Comparison of ENCODE assay signal across 8 cellular contexts in genomic region chr7:1555813-1556540, GRCh38. TPM values are rescaled to one million over a fixed set of nuclear protein-coding genes. Genes with fewer than 3 reads are reported as not detected.
DNase-seq lines count a peak whose midpoint lies in the region; ATAC-seq, FAIRE-seq and TF ChIP-seq lines count a peak whose summit lies in the region.

Gene TMEM184A, minus strand, starts transcription at chr7:1556205. Its CDS starts 721 bp downstream, at chr7:1555484.

- FAIRE-seq in D721Med (lab: Jason Lieb, UNC) (no peak), urothelium cell line (lab: Jason Lieb, UNC) (no peak)

- H3K27ac ChIP-seq in breast epithelium, result peak within 1 kb of the TSS; percentile 92 to 95

- in situ Hi-C loops in KBM-7 (cut with MboI; ENCODE audit: low pct_unique_long_range_greater_than_20kb, low sequenced_read_pairs), result no loop called here

- H3K4me3 Mint-ChIP-seq in memory B cell, result no peak within 1 kb of the TSS

- H3K36me3 ChIP-seq in breast epithelium, result no peaks in the 10 kb centered on the region

- no peaks in the 10 kb centered on the region for H3K9me3 ChIP-seq in breast epithelium

- no peaks in the 10 kb centered on the region for H3K36me3 Mint-ChIP-seq in memory B cell

- peaks cover 4% of the 10 kb centered on the region for H3K4me1 Mint-ChIP-seq in memory B cell

- H3K27me3 Mint-ChIP-seq in memory B cell, result peaks cover 10% of the 10 kb centered on the region

- intact Hi-C loops in breast epithelium (cut with DNase I; ENCODE audit: low total_unique reads), result loop anchor here (5.0 kb wide), 1 partner anchor 1109 kb away; no protein-coding TSS in a partner anchor

- no peaks in the 10 kb centered on the region for H3K9me3 Mint-ChIP-seq in memory B cell

- peaks cover 16 to 32% of the 10 kb centered on the region in 2 donors for H3K4me1 ChIP-seq in breast epithelium

- no peak within 1 kb of the TSS for H3K27ac Mint-ChIP-seq in memory B cell

- no peak for TF ChIP-seq POLR2A in breast epithelium (IDR thresholded peaks at IDR 0.05)

- TF ChIP-seq CTCF in D721Med (IDR thresholded peaks at IDR 0.05; ENCODE audit: insufficient read depth, missing control alignments) (peak; percentile 32), breast epithelium (IDR thresholded peaks at IDR 0.05) (peak; percentile 63 to 87 (median 64))

- H3K27me3 ChIP-seq in breast epithelium, result no peaks in the 10 kb centered on the region

- peak within 1 kb of the TSS in 2 of 3 donors; percentile 19 to 51 for H3K4me3 ChIP-seq in breast epithelium

- peak; percentile 86 for ATAC-seq in memory B cell (ENCODE audit: low read depth)
- no peak for ATAC-seq in HG03571 (IDR thresholded peaks at IDR 0.05; ENCODE audit: unreplicated experiment)
- no peak for ATAC-seq in HG03457 (IDR thresholded peaks at IDR 0.05; ENCODE audit: unreplicated experiment)

- DNase-seq in D721Med (ENCODE audit: insufficient read length, low spot score), result peak; percentile 93
- peak; percentile 36 for DNase-seq in KBM-7
- peak; percentile 97 for DNase-seq in RPMI8226
- DNase-seq in breast epithelium (ENCODE audit: low spot score in 2 of 2), result peak; percentile 79 to 89
- DNase-seq in memory B cell (ENCODE audit: low spot score in 2 of 2), result peak in 1 of 2 donors; percentile 40
- DNase-seq in urothelium cell line (ENCODE audit: low spot score), result peak; percentile 96

RNA-seq across cellular contexts. Expression of gene TMEM184A, which starts in this region (rescaled TPM):
- total RNA-seq in breast epithelium, result 1 to 10 TPM in 2 of 3 donors, not detected in 1; 6.6 to 8.2 TPM
